In genomic region chr13:99985886-99986527, GRCh38 we compare ENCODE assay signal across 11 cellular contexts. TPM values are rescaled to one million over a fixed set of nuclear protein-coding genes. Genes with fewer than 3 reads are reported as not detected.
DNase-seq lines count a peak whose midpoint lies in the region; ATAC-seq and TF ChIP-seq lines count a peak whose summit lies in the region.
"Had no signal": no experiment of that assay in that cellular context is flagged by ENCODE, and none has a peak within 500 bp of the region (broad histone marks: within the 10 kb centered on the region; RNA-seq: fewer than 3 reads in every experiment).

No MANE protein-coding gene starts in this region.

- DNase-seq in stimulated activated naive CD8-positive, alpha-beta T cell treated with anti-CD3 and anti-CD28 coated beads, Interleukin-15, Interleukin-2, amounts not matched to agents 100 U/mL and 50 U/mL, for 24 hours: no peak
- DNase-seq in activated CD8-positive, alpha-beta T cell treated with anti-CD3 and anti-CD28 coated beads for 36 hours: no peak
- DNase-seq in GM13977 (ENCODE audit: low spot score) (no peak), mucosa of gallbladder (ENCODE audit: low spot score) (no peak)
- DNase-seq: cortex of kidney had no signal

- H3K36me3 Mint-ChIP-seq in stimulated activated naive CD8-positive, alpha-beta T cell treated with anti-CD3 and anti-CD28 coated beads, Interleukin-15, Interleukin-2, amounts not matched to agents 100 ng/mL and 50 ng/mL, for 24 hours (ENCODE audit: low read depth): peaks cover 9% of the 10 kb centered on the region
- peaks cover 11% of the 10 kb centered on the region for H3K36me3 Mint-ChIP-seq in activated CD8-positive, alpha-beta T cell treated with anti-CD3 and anti-CD28 coated beads for 36 hours (ENCODE audit: low read depth)

- H3K4me1 Mint-ChIP-seq in stimulated activated naive CD8-positive, alpha-beta T cell treated with anti-CD3 and anti-CD28 coated beads, Interleukin-15, Interleukin-2, amounts not matched to agents 100 ng/mL and 50 ng/mL, for 24 hours (ENCODE audit: low read depth): peaks cover 36% of the 10 kb centered on the region
- H3K4me1 Mint-ChIP-seq in activated CD8-positive, alpha-beta T cell treated with anti-CD3 and anti-CD28 coated beads for 36 hours (ENCODE audit: low read depth): peaks cover 34% of the 10 kb centered on the region

- peaks cover 78% of the 10 kb centered on the region for H3K27me3 Mint-ChIP-seq in stimulated activated naive CD8-positive, alpha-beta T cell treated with anti-CD3 and anti-CD28 coated beads, Interleukin-15, Interleukin-2, amounts not matched to agents 100 ng/mL and 50 ng/mL, for 24 hours
- peaks cover 75% of the 10 kb centered on the region for H3K27me3 Mint-ChIP-seq in activated CD8-positive, alpha-beta T cell treated with anti-CD3 and anti-CD28 coated beads for 36 hours

- no peaks in the 10 kb centered on the region; the same call in 1 of the 2 replicates for H3K9me3 ChIP-seq in iPS-20b (ENCODE audit: insufficient read depth, low read depth, low read length)

- peak overlapping the region; percentile 65 for H3K9ac ChIP-seq in iPS-20b (ENCODE audit: low read depth, low read length)

- no peak for ATAC-seq in stimulated activated naive CD8-positive, alpha-beta T cell treated with anti-CD3 and anti-CD28 coated beads, Interleukin-15, Interleukin-2, amounts not matched to agents 100 U/mL and 50 U/mL, for 24 hours
- no peak for ATAC-seq in activated CD8-positive, alpha-beta T cell treated with anti-CD3 and anti-CD28 coated beads for 36 hours
- ATAC-seq in HG03280 (IDR thresholded peaks at IDR 0.05; ENCODE audit: unreplicated experiment): no peak
- no peak for ATAC-seq in GM18861 (IDR thresholded peaks at IDR 0.05; ENCODE audit: unreplicated experiment)

- H3K9me3 Mint-ChIP-seq in stimulated activated naive CD8-positive, alpha-beta T cell treated with anti-CD3 and anti-CD28 coated beads, Interleukin-15, Interleukin-2, amounts not matched to agents 100 ng/mL and 50 ng/mL, for 24 hours: no peaks in the 10 kb centered on the region
- H3K9me3 Mint-ChIP-seq in activated CD8-positive, alpha-beta T cell treated with anti-CD3 and anti-CD28 coated beads for 36 hours: no peaks in the 10 kb centered on the region

- intact Hi-C loops in activated CD8-positive, alpha-beta T cell treated with anti-CD3 and anti-CD28 coated beads for 36 hours (cut with micrococcal nuclease): no loop called here

- TF ChIP-seq CTCF in activated CD8-positive, alpha-beta T cell treated with anti-CD3 and anti-CD28 coated beads for 36 hours (IDR thresholded peaks at IDR 0.05): no peak
- no peak for TF ChIP-seq CTCF in GM13977 (IDR thresholded peaks at IDR 0.05; ENCODE audit: extremely low read depth, insufficient read depth, missing control alignments)

- peaks cover 76% of the 10 kb centered on the region for H3K27me3 ChIP-seq in iPS-20b (ENCODE audit: insufficient read depth, low read length)

- peaks cover 46% of the 10 kb centered on the region for H3K36me3 ChIP-seq in iPS-20b (ENCODE audit: insufficient read depth, low read depth, low read length)

- H3K27ac Mint-ChIP-seq in stimulated activated naive CD8-positive, alpha-beta T cell treated with anti-CD3 and anti-CD28 coated beads, Interleukin-15, Interleukin-2, amounts not matched to agents 100 ng/mL and 50 ng/mL, for 24 hours: peak overlapping the region; percentile 79
- no peak overlapping the region for H3K27ac Mint-ChIP-seq in activated CD8-positive, alpha-beta T cell treated with anti-CD3 and anti-CD28 coated beads for 36 hours

- H3K4me3 ChIP-seq in iPS-20b (ENCODE audit: low read length): peak overlapping the region; percentile 63
- H3K4me3 ChIP-seq: lung had no signal

- POLR2A ChIA-PET in activated CD8-positive, alpha-beta T cell treated with anti-CD3 and anti-CD28 coated beads for 36 hours (lab: Charles Lee): no interaction called here

- H3K4me3 Mint-ChIP-seq in stimulated activated naive CD8-positive, alpha-beta T cell treated with anti-CD3 and anti-CD28 coated beads, Interleukin-15, Interleukin-2, amounts not matched to agents 100 ng/mL and 50 ng/mL, for 24 hours: peak overlapping the region; percentile 31
- peak overlapping the region; percentile 5 for H3K4me3 Mint-ChIP-seq in activated CD8-positive, alpha-beta T cell treated with anti-CD3 and anti-CD28 coated beads for 36 hours

- no peak overlapping the region for H3K27ac ChIP-seq in iPS-20b (ENCODE audit: low read length)

- in situ Hi-C loops in GM13977 (cut with MboI; ENCODE audit: low pct_unique_long_range_greater_than_20kb, low sequenced_read_pairs, unreplicated experiment): loop anchor here (25.0 kb wide), 2 partner anchors 251 to 526 kb away; no protein-coding TSS in a partner anchor

- CTCF ChIA-PET in activated CD8-positive, alpha-beta T cell treated with anti-CD3 and anti-CD28 coated beads for 36 hours (lab: Charles Lee): no interaction called here

- peaks cover 32% of the 10 kb centered on the region; the same call in 1 of the 2 replicates for H3K4me1 ChIP-seq in iPS-20b (ENCODE audit: insufficient read depth, low read length)

RNA-seq across cellular contexts. Expression of gene ZIC2, which starts 4.4 kb away (rescaled TPM):
- total RNA-seq in activated CD8-positive, alpha-beta T cell treated with anti-CD3 and anti-CD28 coated beads for 36 hours: not detected
- 0.23 TPM for total RNA-seq in mucosa of gallbladder
- total RNA-seq: skeletal muscle tissue had no signal

RNA-seq across cellular contexts. Expression of gene ZIC5, which starts 14.4 kb away (rescaled TPM):
- not detected for total RNA-seq in activated CD8-positive, alpha-beta T cell treated with anti-CD3 and anti-CD28 coated beads for 36 hours
- total RNA-seq in mucosa of gallbladder: 0.03 TPM
- total RNA-seq: lung, skeletal muscle tissue had no signal
